Comparison of ENCODE assay signal across 9 cellular contexts in the genomic region with DNA sequence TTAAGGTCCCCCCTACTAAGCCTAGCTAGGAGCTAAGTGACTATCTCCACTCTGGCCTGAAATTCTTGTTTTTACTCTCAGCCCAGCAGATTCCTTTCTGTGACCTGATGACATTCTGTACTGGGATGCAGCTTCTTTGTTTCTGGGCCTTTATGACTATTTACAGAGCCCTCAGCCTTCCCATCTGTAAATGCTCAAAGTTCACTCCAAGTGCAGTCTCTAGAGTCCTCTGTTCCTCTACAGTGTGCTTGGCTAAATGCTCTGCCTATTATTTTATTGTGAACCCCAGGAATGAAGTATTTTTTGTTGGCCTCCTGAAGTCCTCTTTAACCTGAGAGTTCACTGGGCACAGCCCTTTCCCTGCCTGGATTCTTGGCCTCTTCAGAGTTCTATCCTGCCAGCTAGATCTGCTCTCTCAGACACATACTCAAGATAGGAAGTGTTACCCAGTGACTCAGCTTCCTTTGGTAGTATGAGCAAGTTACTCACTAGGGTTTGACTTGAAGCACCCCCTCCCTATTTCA.
A peak's percentile ranks its signal among the peaks of the same experiment; 100 is the strongest.
DNase-seq lines count a peak whose midpoint lies in the region; ATAC-seq and TF ChIP-seq lines count a peak whose summit lies in the region.
"Had no signal": no experiment of that assay in that cellular context is flagged by ENCODE, and none has a peak within 500 bp of the region (broad histone marks: within the 10 kb centered on the region; RNA-seq: fewer than 3 reads in every experiment).

No MANE protein-coding gene starts in this region.

- H3K9me3 Mint-ChIP-seq in activated naive CD4-positive, alpha-beta T cell treated with anti-CD3 and anti-CD28 coated beads, Interleukin-2, amount 50 U/mL, for 72 hours, result peaks cover 0 to 5% of the 10 kb centered on the region in 2 donors

- H3K4me3 ChIP-seq in fibroblast of the aortic adventitia (ENCODE audit: low read depth, low read length), result no peak overlapping the region
- H3K4me3 ChIP-seq in smooth muscle cell, result no peak overlapping the region
- no peak overlapping the region for H3K4me3 ChIP-seq in colonic mucosa

- no peaks in the 10 kb centered on the region for H3K36me3 Mint-ChIP-seq in activated naive CD4-positive, alpha-beta T cell treated with anti-CD3 and anti-CD28 coated beads, Interleukin-2, amount 50 U/mL, for 72 hours

- intact Hi-C loops in colonic mucosa (cut with DNase I), result no loop called here

- peak; percentile 94 to 95 for ATAC-seq in activated naive CD4-positive, alpha-beta T cell treated with anti-CD3 and anti-CD28 coated beads, Interleukin-2, amount 50 U/mL, for 72 hours
- peak; percentile 53 for ATAC-seq in HG03565 (IDR thresholded peaks at IDR 0.05; ENCODE audit: unreplicated experiment)

- TF ChIP-seq CTCF in fibroblast of the aortic adventitia (IDR thresholded peaks at IDR 0.05; ENCODE audit: insufficient read depth, low read length) (no peak), smooth muscle cell (IDR thresholded peaks at IDR 0.05; ENCODE audit: borderline replicate concordance, insufficient read depth, poor library complexity, severe bottlenecking) (no peak), colonic mucosa (IDR thresholded peaks at IDR 0.05) (no peak)

- H3K4me1 ChIP-seq in smooth muscle cell (ENCODE audit: low read depth), result no peaks in the 10 kb centered on the region
- no peaks in the 10 kb centered on the region for H3K4me1 ChIP-seq in colonic mucosa

- peak overlapping the region; percentile 81 for H3K27ac ChIP-seq in smooth muscle cell (ENCODE audit: low read depth)
- no peak overlapping the region for H3K27ac ChIP-seq in colonic mucosa

- no peaks in the 10 kb centered on the region for H3K36me3 ChIP-seq in smooth muscle cell (ENCODE audit: low read depth)
- no peaks in the 10 kb centered on the region for H3K36me3 ChIP-seq in colonic mucosa

- H3K27ac Mint-ChIP-seq in activated naive CD4-positive, alpha-beta T cell treated with anti-CD3 and anti-CD28 coated beads, Interleukin-2, amount 50 U/mL, for 72 hours, result peak overlapping the region in 1 of 2 donors; percentile 14

- H3K27me3 ChIP-seq in smooth muscle cell (ENCODE audit: low read depth), result no peaks in the 10 kb centered on the region
- H3K27me3 ChIP-seq in colonic mucosa, result no peaks in the 10 kb centered on the region

- peak overlapping the region; percentile 48 for H2AFZ ChIP-seq in smooth muscle cell (ENCODE audit: low read depth)

- H3K4me2 ChIP-seq in smooth muscle cell, result peak overlapping the region; percentile 68

- H3F3A ChIP-seq in smooth muscle cell (ENCODE audit: low read depth), result peaks cover 8% of the 10 kb centered on the region

- H4K20me1 ChIP-seq in smooth muscle cell (ENCODE audit: low read depth), result no peaks in the 10 kb centered on the region

- peak in 1 of 2 donors; percentile 8 for DNase-seq in activated naive CD4-positive, alpha-beta T cell treated with anti-CD3 and anti-CD28 coated beads, Interleukin-2, amount 50 U/mL, for 72 hours (ENCODE audit: low spot score in 2 of 2)
- no peak for DNase-seq in activated naive CD4-positive, alpha-beta T cell (lab: John Stamatoyannopoulos, UW)
- DNase-seq in fibroblast of the aortic adventitia (ENCODE audit: low read depth) (peak; percentile 86), smooth muscle cell (lab: John Stamatoyannopoulos, UW; ENCODE audit: unreplicated experiment) (no peak), colonic mucosa (no peak), NCI-H128 (lab: John Stamatoyannopoulos, UW; ENCODE audit: unreplicated experiment) (no peak), DMS153 (lab: John Stamatoyannopoulos, UW) (no peak)
- DNase-seq: DND-41 had no signal

- no peaks in the 10 kb centered on the region for H3K79me2 ChIP-seq in smooth muscle cell (ENCODE audit: low read depth)

- H3K9me3 ChIP-seq in smooth muscle cell (replicated peaks; ENCODE audit: low read depth), result no peaks in the 10 kb centered on the region
- H3K9me3 ChIP-seq in colonic mucosa, result no peaks in the 10 kb centered on the region

- H3K9ac ChIP-seq in smooth muscle cell (ENCODE audit: low read depth), result no peak overlapping the region
- no peak overlapping the region for H3K9ac ChIP-seq in colonic mucosa (ENCODE audit: low read depth in 2 of 2, low read length in 2 of 2)
